Comparison of ENCODE assay signal across 16 cellular contexts in the genomic region with DNA sequence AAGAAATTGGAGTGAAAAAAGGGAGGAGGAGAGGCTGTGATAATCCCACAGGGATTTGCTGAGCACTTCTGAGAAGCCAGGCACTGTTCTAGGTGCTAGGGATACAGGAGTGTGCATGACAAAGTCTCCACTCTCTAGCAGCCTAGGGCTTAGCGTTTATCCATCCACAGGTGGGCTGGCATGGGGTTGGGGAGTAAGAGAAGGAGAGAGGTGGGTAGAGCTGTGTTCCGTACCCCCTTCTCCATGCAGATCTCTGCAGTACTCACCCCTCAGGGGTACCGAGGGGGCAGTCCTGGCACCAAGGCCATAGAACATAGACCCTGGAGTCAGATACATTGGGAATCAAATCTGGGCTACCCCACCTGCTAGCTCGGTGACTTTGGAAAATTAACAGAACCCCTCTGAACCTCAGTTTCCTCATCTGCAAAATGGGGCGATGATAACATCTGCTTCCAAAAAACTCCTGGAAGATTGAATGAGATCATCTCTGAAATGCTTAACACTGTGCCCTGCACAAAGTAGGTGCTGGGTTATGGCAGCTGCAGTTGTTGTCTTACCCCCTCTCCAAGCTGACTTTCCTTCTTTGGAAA. TPM values are rescaled to one million over a fixed set of nuclear protein-coding genes. Genes with fewer than 3 reads are reported as not detected.
A peak's percentile ranks its signal among the peaks of the same experiment; 100 is the strongest.
DNase-seq lines count a peak whose midpoint lies in the region; ATAC-seq and TF ChIP-seq lines count a peak whose summit lies in the region.
"Had no signal": no experiment of that assay in that cellular context is flagged by ENCODE, and none has a peak within 500 bp of the region (broad histone marks: within the 10 kb centered on the region; RNA-seq: fewer than 3 reads in every experiment).

No MANE protein-coding gene starts in this region.

- peaks cover 83% of the 10 kb centered on the region for H3K36me3 Mint-ChIP-seq in activated naive CD4-positive, alpha-beta T cell treated with anti-CD3 and anti-CD28 coated beads for 36 hours (ENCODE audit: low read depth)
- H3K36me3 Mint-ChIP-seq in T-helper 17 cell (ENCODE audit: low read depth) (peaks cover 3% of the 10 kb centered on the region), type B pancreatic cell (peaks cover 11% of the 10 kb centered on the region)
- H3K36me3 Mint-ChIP-seq in effector memory CD8-positive, alpha-beta T cell (ENCODE audit: insufficient read depth) = peaks cover 99% of the 10 kb centered on the region

- CTCF ChIA-PET in activated naive CD4-positive, alpha-beta T cell treated with anti-CD3 and anti-CD28 coated beads for 36 hours (lab: Charles Lee) = interaction anchor here (1.0 kb wide), 1 partner anchor 14 kb away, joined by 3 read pairs; no protein-coding TSS in a partner anchor

- no peaks in the 10 kb centered on the region for H3K9me3 ChIP-seq in T-helper 17 cell (ENCODE audit: control insufficient read depth, low read length, poor library complexity, severe bottlenecking)
- H3K9me3 ChIP-seq: left lung, thoracic aorta had no signal

- no peak overlapping the region for H3K4me3 Mint-ChIP-seq in activated naive CD4-positive, alpha-beta T cell treated with anti-CD3 and anti-CD28 coated beads for 36 hours
- H3K4me3 Mint-ChIP-seq in T-helper 17 cell = peak overlapping the region; percentile 3
- peak overlapping the region; percentile 71 to 80 for H3K4me3 Mint-ChIP-seq in effector memory CD8-positive, alpha-beta T cell
- H3K4me3 Mint-ChIP-seq in type B pancreatic cell = no peak overlapping the region
- H3K4me3 Mint-ChIP-seq: endodermal cell had no signal

- no peaks in the 10 kb centered on the region for H3K27me3 Mint-ChIP-seq in activated naive CD4-positive, alpha-beta T cell treated with anti-CD3 and anti-CD28 coated beads for 36 hours (ENCODE audit: low read depth)
- H3K27me3 Mint-ChIP-seq in T-helper 17 cell (no peaks in the 10 kb centered on the region), type B pancreatic cell (no peaks in the 10 kb centered on the region)
- no peaks in the 10 kb centered on the region for H3K27me3 Mint-ChIP-seq in effector memory CD8-positive, alpha-beta T cell
- H3K27me3 Mint-ChIP-seq: progenitor cell of endocrine pancreas had no signal

- no peak for TF ChIP-seq CTCF in type B pancreatic cell (conservative IDR thresholded peaks at IDR 0.05)
- no peak for TF ChIP-seq CTCF in dorsolateral prefrontal cortex (IDR thresholded peaks at IDR 0.05 in 54 of 56, conservative IDR thresholded peaks at IDR 0.05 in 2 of 56; ENCODE audit: low read depth in 1 of 56, partially characterized antibody in 56 of 56)

- ATAC-seq in T-helper 17 cell = no peak
- ATAC-seq in effector memory CD8-positive, alpha-beta T cell (replicated peaks) = no peak
- ATAC-seq: left lung had no signal

- H3K27me3 ChIP-seq in dorsolateral prefrontal cortex = no peaks in the 10 kb centered on the region
- H3K27me3 ChIP-seq: left lung had no signal

- no peak overlapping the region for H3K4me3 ChIP-seq in dorsolateral prefrontal cortex
- H3K4me3 ChIP-seq: left lung, thoracic aorta had no signal

- H3K4me1 Mint-ChIP-seq in activated naive CD4-positive, alpha-beta T cell treated with anti-CD3 and anti-CD28 coated beads for 36 hours (ENCODE audit: low read depth) = peaks cover 56% of the 10 kb centered on the region
- H3K4me1 Mint-ChIP-seq in T-helper 17 cell (peaks cover 46% of the 10 kb centered on the region), type B pancreatic cell (ENCODE audit: unreplicated experiment) (no peaks in the 10 kb centered on the region)
- peaks cover 58 to 76% of the 10 kb centered on the region in 2 donors for H3K4me1 Mint-ChIP-seq in effector memory CD8-positive, alpha-beta T cell (ENCODE audit: low read depth in 2 of 2)

- no peaks in the 10 kb centered on the region for H3K9me3 Mint-ChIP-seq in activated naive CD4-positive, alpha-beta T cell treated with anti-CD3 and anti-CD28 coated beads for 36 hours
- no peaks in the 10 kb centered on the region for H3K9me3 Mint-ChIP-seq in effector memory CD8-positive, alpha-beta T cell
- H3K9me3 Mint-ChIP-seq in type B pancreatic cell = no peaks in the 10 kb centered on the region
- H3K9me3 Mint-ChIP-seq: endodermal cell had no signal

- intact Hi-C loops in activated naive CD4-positive, alpha-beta T cell treated with anti-CD3 and anti-CD28 coated beads for 36 hours (cut with micrococcal nuclease) = loop anchor here (5.0 kb wide), 1 partner anchor 519 kb away; a partner anchor contains a TSS
- intact Hi-C loops in dorsolateral prefrontal cortex (cut with DNase I) = no loop called here

- no peak for DNase-seq in activated naive CD4-positive, alpha-beta T cell treated with anti-CD3 and anti-CD28 coated beads for 36 hours
- no peak for DNase-seq in activated naive CD4-positive, alpha-beta T cell treated with anti-CD3 and anti-CD28 coated beads, Interleukin-2, amount 50 U/mL, for 16 hours
- DNase-seq in T-helper 17 cell (no peak), type B pancreatic cell (ENCODE audit: extremely low spot score, unreplicated experiment) (no peak), NCI-H146 treated with DMSO at 0.1 percent for 48 hours (lab: John Stamatoyannopoulos, UW; ENCODE audit: unreplicated experiment) (no peak), DMS53 treated with DMSO at 0.1 percent for 48 hours (lab: John Stamatoyannopoulos, UW; ENCODE audit: unreplicated experiment) (no peak), dorsolateral prefrontal cortex (no peak)
- DNase-seq in effector memory CD8-positive, alpha-beta T cell = no peak
- DNase-seq: DMS53, endodermal cell, MM.1S, NCI-H1930, NCI-H510A treated with DMSO at 0.1 percent for 48 hours had no signal

- no peak overlapping the region for H3K27ac ChIP-seq in dorsolateral prefrontal cortex
- H3K27ac ChIP-seq: thoracic aorta had no signal

- peak overlapping the region; percentile 89 for H3K27ac Mint-ChIP-seq in activated naive CD4-positive, alpha-beta T cell treated with anti-CD3 and anti-CD28 coated beads for 36 hours
- H3K27ac Mint-ChIP-seq in T-helper 17 cell (peak overlapping the region; percentile 99), type B pancreatic cell (peak overlapping the region; percentile 46)
- H3K27ac Mint-ChIP-seq in effector memory CD8-positive, alpha-beta T cell = peak overlapping the region; percentile 100
- H3K27ac Mint-ChIP-seq: endodermal cell had no signal

RNA-seq across cellular contexts. Expression of a gene that starts 18.6 kb away (rescaled TPM):
- total RNA-seq in activated naive CD4-positive, alpha-beta T cell treated with anti-CD3 and anti-CD28 coated beads for 36 hours = 100 to 1,000 TPM; 102 to 110 TPM
- total RNA-seq in T-helper 17 cell (100 to 1,000 TPM; 114 to 153 TPM), type B pancreatic cell (ENCODE audit: low replicate concordance) (42.1 and 100 TPM in 2 replicates), dorsolateral prefrontal cortex (100 to 1,000 TPM in 7 of 120 experiments, 10 to 100 TPM in 113; 22.5 to 173 (median 64.0) TPM)

Comparison
In these comparisons a context has a peak if more than half of its experiments do, and no peak if none do; other contexts are left out.
1. H3K27ac Mint-ChIP-seq: peak in every context shown above with its lines; median percentile 100 in effector memory CD8-positive, alpha-beta T cell; 99 in T-helper 17 cell; 89 in activated naive CD4-positive, alpha-beta T cell treated with anti-CD3 and anti-CD28 coated beads for 36 hours; 46 in type B pancreatic cell.
2. H3K4me3 Mint-ChIP-seq: peak in T-helper 17 cell (single experiment) and effector memory CD8-positive, alpha-beta T cell (2 of 2); none in activated naive CD4-positive, alpha-beta T cell treated with anti-CD3 and anti-CD28 coated beads for 36 hours (single experiment) and type B pancreatic cell (single experiment).